In the genomic region with DNA sequence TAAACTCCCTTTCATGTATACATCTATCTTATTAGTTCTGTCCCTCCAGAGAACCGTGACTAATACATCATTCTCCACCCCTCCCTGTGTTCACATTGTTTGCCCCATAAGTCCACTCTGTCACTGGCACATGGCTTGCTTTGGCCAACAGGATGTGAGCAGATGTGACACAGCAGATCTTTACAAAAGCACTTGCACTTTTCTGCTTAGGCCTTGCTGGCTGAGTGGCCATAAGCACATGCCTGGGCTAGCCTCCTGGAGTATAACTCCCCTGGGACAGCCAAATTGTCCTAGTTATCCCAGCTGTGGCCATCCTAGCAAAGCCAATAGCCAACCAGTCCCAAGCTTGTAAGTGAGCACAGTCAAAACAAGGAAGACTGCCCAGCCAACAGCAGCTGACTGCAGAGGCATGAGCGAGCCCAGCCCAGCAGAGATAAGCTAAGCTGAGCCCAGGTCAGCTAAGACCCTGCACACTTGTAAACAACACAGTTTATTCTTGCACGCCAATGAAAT, we compare ENCODE assay signal across 1 cellular context.
TF ChIP-seq lines count a peak whose summit lies in the region.

No MANE protein-coding gene starts in this region.

TF ChIP-seq in HepG2, 621 proteins besides CTCF, POLR2A, EP300 and RAD21:
- TF ChIP-seq, protein P1, sequence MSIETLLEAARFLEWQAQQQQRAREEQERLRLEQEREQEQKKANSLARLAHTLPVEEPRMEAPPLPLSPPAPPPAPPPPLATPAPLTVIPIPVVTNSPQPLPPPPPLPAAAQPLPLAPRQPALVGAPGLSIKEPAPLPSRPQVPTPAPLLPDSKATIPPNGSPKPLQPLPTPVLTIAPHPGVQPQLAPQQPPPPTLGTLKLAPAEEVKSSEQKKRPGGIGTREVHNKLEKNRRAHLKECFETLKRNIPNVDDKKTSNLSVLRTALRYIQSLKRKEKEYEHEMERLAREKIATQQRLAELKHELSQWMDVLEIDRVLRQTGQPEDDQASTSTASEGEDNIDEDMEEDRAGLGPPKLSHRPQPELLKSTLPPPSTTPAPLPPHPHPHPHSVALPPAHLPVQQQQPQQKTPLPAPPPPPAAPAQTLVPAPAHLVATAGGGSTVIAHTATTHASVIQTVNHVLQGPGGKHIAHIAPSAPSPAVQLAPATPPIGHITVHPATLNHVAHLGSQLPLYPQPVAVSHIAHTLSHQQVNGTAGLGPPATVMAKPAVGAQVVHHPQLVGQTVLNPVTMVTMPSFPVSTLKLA (IDR thresholded peaks at IDR 0.05), result peak; percentile 36; the same call in 1 of the 2 replicates
- TF ChIP-seq ZFP37 (CRISPR knock-in tag; IDR thresholded peaks at IDR 0.05; ENCODE audit: borderline replicate concordance), result no peak
- TF ChIP-seq ZNF563 (CRISPR knock-in tag; IDR thresholded peaks at IDR 0.05), result no peak
